ENCODE assay signal across 18 cellular contexts in genomic region chr17:41825175-41825845, GRCh38. TPM values are rescaled to one million over a fixed set of nuclear protein-coding genes. Genes with fewer than 3 reads are reported as not detected.
DNase-seq lines count a peak whose midpoint lies in the region; ATAC-seq, FAIRE-seq and TF ChIP-seq lines count a peak whose summit lies in the region.
"Had no signal": no experiment of that assay in that cellular context is flagged by ENCODE, and none has a peak within 500 bp of the region (broad histone marks: within the 10 kb centered on the region; RNA-seq: fewer than 3 reads in every experiment).

No MANE protein-coding gene starts in this region.

- 84% methylated on average over 15 of the region's 19 CpGs for WGBS in K562 (ENCODE audit: insufficient coverage, low coverage, missing lambda C conversion rate)

- 0 out of 4 replicates have a peak overlapping the region, but pooled peaks of 1 of the 2 experiments have one; percentile 1 for H3K9ac ChIP-seq in K562 (ENCODE audit: insufficient read depth in 1 of 2, low read depth in 2 of 2, low read length in 2 of 2)

- no peak overlapping the region for H3K4me2 ChIP-seq in K562 (ENCODE audit: insufficient read depth, low read length)
- no peak overlapping the region for H3K4me2 ChIP-seq in osteoblast (ENCODE audit: insufficient read depth, low read length)

- H3K4me1 ChIP-seq in K562 (replicated peaks in 1 of 2; ENCODE audit: control insufficient read depth in 2 of 2, insufficient read depth in 2 of 2, low read length in 2 of 2) (peaks cover 0 to 16% of the 10 kb centered on the region in 2 experiments; a peak in 2 of 5 replicates), osteoblast (ENCODE audit: insufficient read depth, low read length) (no peaks in the 10 kb centered on the region)
- H3K4me1 ChIP-seq: HAP-1, SJSA1 had no signal

- no peaks in the 10 kb centered on the region for H3K9me1 ChIP-seq in K562 (ENCODE audit: control insufficient read depth, insufficient read depth, low read length)

- H3K36me3 ChIP-seq in K562 (ENCODE audit: control insufficient read depth, insufficient read depth, low read length) (peaks cover 48% of the 10 kb centered on the region), osteoblast (ENCODE audit: insufficient read depth, low read length) (peaks cover 39% of the 10 kb centered on the region)

- no peak for TF ChIP-seq EP300 in K562 (IDR thresholded peaks at IDR 0.05; ENCODE audit: low read length)

- H3K27ac ChIP-seq in K562 (ENCODE audit: extremely low read depth, low read depth, low read length), result no peak overlapping the region
- no peak overlapping the region for H3K27ac ChIP-seq in osteoblast (ENCODE audit: low read depth, low read length)
- H3K27ac ChIP-seq: C4-2B, SJSA1 had no signal

- H4K20me1 ChIP-seq in K562 (replicated peaks; ENCODE audit: control insufficient read depth, insufficient read depth, low read length) (no peaks in the 10 kb centered on the region), osteoblast (ENCODE audit: insufficient read depth, low read length) (peaks cover 12% of the 10 kb centered on the region)

- intact Hi-C loops in K562 (cut with micrococcal nuclease), result no loop called here

- H3K4me3 ChIP-seq in K562 (no peak overlapping the region), osteoblast (ENCODE audit: insufficient read depth, low read length) (no peak overlapping the region)
- H3K4me3 ChIP-seq: HAP-1, SJSA1 had no signal

- FAIRE-seq in K562 (lab: Jason Lieb, UNC), result no peak
- FAIRE-seq: GM12891 had no signal

- H3K9me3 ChIP-seq in K562 (replicated peaks; ENCODE audit: control insufficient read depth, insufficient read depth, low read depth, low read length), result no peaks in the 10 kb centered on the region
- H3K9me3 ChIP-seq in osteoblast (ENCODE audit: low read depth, low read length), result no peaks in the 10 kb centered on the region
- H3K9me3 ChIP-seq: HAP-1, SJSA1 had no signal

- DNase-seq in K562 (ENCODE audit: extremely low read depth in 1 of 4, low spot score in 3 of 4) (no peak), osteoblast (ENCODE audit: insufficient read length, low spot score, missing footprints) (peak; percentile 48), GM13976 (ENCODE audit: low spot score) (no peak), GDM1 (lab: John Stamatoyannopoulos, UW) (no peak)
- DNase-seq: DMS 273 treated with DMSO at 0.1 percent for 48 hours, GF-D8, IMR-90, Kasumi-1, MM.1S, NCI-H1092 treated with DMSO at 0.1 percent for 48 hours, NCI-H2081 treated with DMSO at 0.1 percent for 48 hours, NCI-H510A treated with DMSO at 0.1 percent for 48 hours, NCI-H82, PC-3 had no signal

- TF ChIP-seq RAD21 in K562 (CRISPR knock-in tag; conservative IDR thresholded peaks at IDR 0.05 in 1 of 2, IDR thresholded peaks at IDR 0.05 in 1 of 2), result no peak

- H3K79me2 ChIP-seq in K562 (ENCODE audit: control insufficient read depth, insufficient read depth, low read length) (no peaks in the 10 kb centered on the region), osteoblast (ENCODE audit: insufficient read depth, low read length) (no peaks in the 10 kb centered on the region)

- H3K27me3 ChIP-seq in K562 (ENCODE audit: control insufficient read depth in 2 of 2, insufficient read depth in 2 of 2, low read length in 2 of 2) (no peaks in the 10 kb centered on the region), osteoblast (ENCODE audit: insufficient read depth, low read length) (no peaks in the 10 kb centered on the region)
- H3K27me3 ChIP-seq: SJSA1 had no signal

- POLR2A ChIA-PET in K562 (lab: Yijun Ruan, JAX), result interaction anchor here (1.1 kb wide), 1 partner anchor 14 kb away, joined by 3 read pairs; the partner anchor contains the start of gene P3H4

- BruUV-seq in K562 (replicated peaks; lab: Mats Ljungman, UMichigan), result no TSS peak

- no peak for ATAC-seq in K562
- ATAC-seq: PC-3 had no signal

- CTCF ChIA-PET in K562 (lab: Yijun Ruan, JAX; ENCODE audit: low intra/inter-chr PET ratio), result no interaction called here

- in situ Hi-C loops in K562 (cut with MboI), result no loop called here
- in situ Hi-C loops in GM13976 (cut with MboI; ENCODE audit: low sequenced_read_pairs, unreplicated experiment), result no loop called here

- no peak overlapping the region for H2AFZ ChIP-seq in K562 (ENCODE audit: low read depth, low read length)
- H2AFZ ChIP-seq in osteoblast (ENCODE audit: low read length), result no peak overlapping the region

- no peak for TF ChIP-seq POLR2A in K562 (conservative IDR thresholded peaks at IDR 0.05)

- no peak for TF ChIP-seq CTCF in K562 (IDR thresholded peaks at IDR 0.05 in 2 of 3, conservative IDR thresholded peaks at IDR 0.05 in 1 of 3; ENCODE audit: insufficient read depth in 2 of 3, low read depth in 1 of 3, low read length in 3 of 3)
- no peak for TF ChIP-seq CTCF in osteoblast (IDR thresholded peaks at IDR 0.05; ENCODE audit: extremely low read depth, low read depth, low read length)
- TF ChIP-seq CTCF in GM13976 (IDR thresholded peaks at IDR 0.05; ENCODE audit: borderline replicate concordance, control extremely low read depth, extremely low read depth, insufficient read depth, missing control alignments), result no peak

RNA-seq across cellular contexts. Expression of gene NT5C3B, which starts 10.7 kb away (rescaled TPM):
- 92.4 and 177 TPM in 2 replicates for total RNA-seq in K562 (2011; cell fraction: chromatin; rRNA removed; ENCODE audit: low replicate concordance)
- total RNA-seq in K562 (2011; cell fraction: nucleolus; rRNA removed), result 104 and 115 TPM in 2 replicates
- total RNA-seq in K562 (2011; cell fraction: nucleoplasm; rRNA removed), result 81.6 and 114 TPM in 2 replicates
- total RNA-seq in K562 (2014; rRNA removed) (91.7 and 116 TPM in 2 replicates), K562 (2014; rRNA removed; fragmentation: Illumina TruSeq; extraction: Trizol) (85.0 and 90.4 TPM in 2 replicates), K562 (2015; rRNA removed; fragmentation: Illumina TruSeq; extraction: Trizol) (72.2 and 74.5 TPM in 2 replicates), K562 (2021) (80.6 and 82.6 TPM in 2 replicates), osteoblast (69.8 and 70.4 TPM in 2 replicates)
- polyA plus RNA-seq in K562 (2011; rRNA removed) (89.5 and 166 TPM in 2 replicates), K562 (2014; fragmentation: Illumina TruSeq; extraction: Trizol) (119 and 127 TPM in 2 replicates), K562 (2014; fragmentation: Nextera tagmentation; extraction: Ambion mirVana) (10 to 100 TPM in 1 of 2 experiments, 1 to 10 TPM in 1; 2.0 to 10.8 TPM), K562 (2014; rRNA removed) (96.7 and 98.3 TPM in 2 replicates)
- polyA plus RNA-seq in K562 (2011; cell fraction: cytosol; rRNA removed), result 96.2 and 122 TPM in 2 replicates
- polyA plus RNA-seq in K562 (2011; cell fraction: nucleus; rRNA removed), result 125 and 160 TPM in 2 replicates
- polyA plus RNA-seq in K562 (2012), result 75.6 and 85.4 TPM in 2 replicates
- polyA minus RNA-seq in K562 (2011; rRNA and poly(A)+ RNA removed), result 76.2 and 124 TPM in 2 replicates
- 30.3 and 44.0 TPM in 2 replicates for polyA minus RNA-seq in K562 (2011; cell fraction: cytosol; rRNA and poly(A)+ RNA removed)
- polyA minus RNA-seq in K562 (2011; cell fraction: nucleus; rRNA and poly(A)+ RNA removed), result 28.5 and 42.4 TPM in 2 replicates

RNA-seq across cellular contexts. Expression of gene KLHL10, which starts 12.3 kb away (rescaled TPM):
- total RNA-seq in K562 (2011; cell fraction: chromatin; rRNA removed; ENCODE audit: low replicate concordance), result 0.67 and 1.6 TPM in 2 replicates
- 0.33 and 0.39 TPM in 2 replicates for total RNA-seq in K562 (2011; cell fraction: nucleolus; rRNA removed)
- 0.76 and 1.2 TPM in 2 replicates for total RNA-seq in K562 (2011; cell fraction: nucleoplasm; rRNA removed)
- total RNA-seq in K562 (2014; rRNA removed), result not detected in 2 replicates
- not detected in 2 replicates for total RNA-seq in K562 (2014; rRNA removed; fragmentation: Illumina TruSeq; extraction: Trizol)
- not detected in 2 replicates for total RNA-seq in K562 (2015; rRNA removed; fragmentation: Illumina TruSeq; extraction: Trizol)
- not detected in 2 replicates for total RNA-seq in K562 (2021)
- 0.30 and 0.56 TPM in 2 replicates for polyA plus RNA-seq in K562 (2011; rRNA removed)
- polyA plus RNA-seq in K562 (2011; cell fraction: cytosol; rRNA removed), result 0.13 and 0.21 TPM in 2 replicates
- 0.72 and 1.1 TPM in 2 replicates for polyA plus RNA-seq in K562 (2011; cell fraction: nucleus; rRNA removed)
- polyA plus RNA-seq in K562 (2012), result 0.09 and 0.11 TPM in 2 replicates
- 0.07 TPM in 1 of 2 replicates, not detected in the other for polyA plus RNA-seq in K562 (2014; fragmentation: Illumina TruSeq; extraction: Trizol)
- under 1 TPM; 0.06 to 0.17 TPM for polyA plus RNA-seq in K562 (2014; fragmentation: Nextera tagmentation; extraction: Ambion mirVana)
- polyA plus RNA-seq in K562 (2014; rRNA removed), result not detected in 2 replicates
- 0.14 and 0.24 TPM in 2 replicates for polyA minus RNA-seq in K562 (2011; rRNA and poly(A)+ RNA removed)
- not detected in 2 replicates for polyA minus RNA-seq in K562 (2011; cell fraction: cytosol; rRNA and poly(A)+ RNA removed)
- polyA minus RNA-seq in K562 (2011; cell fraction: nucleus; rRNA and poly(A)+ RNA removed), result not detected in 2 replicates
- 0.36 and 0.59 TPM in 2 replicates for total RNA-seq in osteoblast
- total RNA-seq: PC-3, SJSA1 had no signal
- polyA plus RNA-seq: IMR-90 had no signal

RNA-seq across cellular contexts. Expression of gene FKBP10, which starts 12.5 kb away (rescaled TPM):
- total RNA-seq in K562 (2011; cell fraction: chromatin; rRNA removed; ENCODE audit: low replicate concordance), result 17.5 and 38.2 TPM in 2 replicates
- 21.8 and 23.9 TPM in 2 replicates for total RNA-seq in K562 (2011; cell fraction: nucleolus; rRNA removed)
- total RNA-seq in K562 (2011; cell fraction: nucleoplasm; rRNA removed), result 14.6 and 17.6 TPM in 2 replicates
- total RNA-seq in K562 (2014; rRNA removed) (1.3 and 1.6 TPM in 2 replicates), K562 (2014; rRNA removed; fragmentation: Illumina TruSeq; extraction: Trizol) (0.57 and 0.76 TPM in 2 replicates), K562 (2015; rRNA removed; fragmentation: Illumina TruSeq; extraction: Trizol) (0.72 and 0.94 TPM in 2 replicates), K562 (2021) (2.6 and 3.0 TPM in 2 replicates), osteoblast (387 and 396 TPM in 2 replicates)
- polyA plus RNA-seq in K562 (2011; rRNA removed) (1.5 and 7.1 TPM in 2 replicates), K562 (2014; fragmentation: Illumina TruSeq; extraction: Trizol) (2.0 and 2.7 TPM in 2 replicates), K562 (2014; fragmentation: Nextera tagmentation; extraction: Ambion mirVana) (under 1 TPM in 1 of 2 experiments, not detected in 1; 0.03 TPM), K562 (2014; rRNA removed) (2.5 and 6.5 TPM in 2 replicates)
- 4.0 and 4.6 TPM in 2 replicates for polyA plus RNA-seq in K562 (2011; cell fraction: cytosol; rRNA removed)
- polyA plus RNA-seq in K562 (2011; cell fraction: nucleus; rRNA removed), result 28.3 and 44.3 TPM in 2 replicates
- polyA plus RNA-seq in K562 (2012), result 2.7 and 3.1 TPM in 2 replicates
- 0.63 and 1.1 TPM in 2 replicates for polyA minus RNA-seq in K562 (2011; rRNA and poly(A)+ RNA removed)
- 1.6 and 4.7 TPM in 2 replicates for polyA minus RNA-seq in K562 (2011; cell fraction: cytosol; rRNA and poly(A)+ RNA removed)
- polyA minus RNA-seq in K562 (2011; cell fraction: nucleus; rRNA and poly(A)+ RNA removed), result 2.6 and 5.1 TPM in 2 replicates

RNA-seq across cellular contexts. Expression of gene P3H4, which starts 13.6 kb away (rescaled TPM):
- total RNA-seq in K562 (2011; cell fraction: chromatin; rRNA removed; ENCODE audit: low replicate concordance), result 2.3 and 6.4 TPM in 2 replicates
- total RNA-seq in K562 (2011; cell fraction: nucleolus; rRNA removed), result 5.1 and 7.0 TPM in 2 replicates
- 4.8 and 6.9 TPM in 2 replicates for total RNA-seq in K562 (2011; cell fraction: nucleoplasm; rRNA removed)
- total RNA-seq in K562 (2014; rRNA removed), result 2.4 and 3.0 TPM in 2 replicates
- total RNA-seq in K562 (2014; rRNA removed; fragmentation: Illumina TruSeq; extraction: Trizol), result 0.26 and 0.69 TPM in 2 replicates
- total RNA-seq in K562 (2015; rRNA removed; fragmentation: Illumina TruSeq; extraction: Trizol), result 1.5 and 1.9 TPM in 2 replicates
- total RNA-seq in K562 (2021), result 1.9 and 2.4 TPM in 2 replicates
- 1.0 and 1.2 TPM in 2 replicates for polyA plus RNA-seq in K562 (2011; rRNA removed)
- polyA plus RNA-seq in K562 (2011; cell fraction: cytosol; rRNA removed), result 1.4 and 2.5 TPM in 2 replicates
- 0.88 and 1.4 TPM in 2 replicates for polyA plus RNA-seq in K562 (2011; cell fraction: nucleus; rRNA removed)
- polyA plus RNA-seq in K562 (2012), result 2.6 and 3.4 TPM in 2 replicates
- 0.95 and 1.00 TPM in 2 replicates for polyA plus RNA-seq in K562 (2014; fragmentation: Illumina TruSeq; extraction: Trizol)
- under 1 TPM; 0.10 to 0.39 TPM for polyA plus RNA-seq in K562 (2014; fragmentation: Nextera tagmentation; extraction: Ambion mirVana)
- 3.3 and 3.7 TPM in 2 replicates for polyA plus RNA-seq in K562 (2014; rRNA removed)
- 0.57 and 1.1 TPM in 2 replicates for polyA minus RNA-seq in K562 (2011; rRNA and poly(A)+ RNA removed)
- 1.8 and 2.3 TPM in 2 replicates for polyA minus RNA-seq in K562 (2011; cell fraction: cytosol; rRNA and poly(A)+ RNA removed)
- 1.6 and 2.0 TPM in 2 replicates for polyA minus RNA-seq in K562 (2011; cell fraction: nucleus; rRNA and poly(A)+ RNA removed)
- 59.7 and 66.6 TPM in 2 replicates for total RNA-seq in osteoblast

RNA-seq across cellular contexts. Expression of gene JUP, which starts 38.8 kb away (rescaled TPM):
- total RNA-seq in K562 (2011; cell fraction: chromatin; rRNA removed; ENCODE audit: low replicate concordance), result 41.8 and 117 TPM in 2 replicates
- 67.9 and 82.9 TPM in 2 replicates for total RNA-seq in K562 (2011; cell fraction: nucleolus; rRNA removed)
- 49.6 and 59.9 TPM in 2 replicates for total RNA-seq in K562 (2011; cell fraction: nucleoplasm; rRNA removed)
- total RNA-seq in K562 (2014; rRNA removed) (99.9 and 129 TPM in 2 replicates), K562 (2014; rRNA removed; fragmentation: Illumina TruSeq; extraction: Trizol) (14.3 and 17.9 TPM in 2 replicates), K562 (2015; rRNA removed; fragmentation: Illumina TruSeq; extraction: Trizol) (31.2 and 38.5 TPM in 2 replicates), K562 (2021) (166 and 177 TPM in 2 replicates), osteoblast (18.0 and 24.2 TPM in 2 replicates)
- polyA plus RNA-seq in K562 (2011; rRNA removed) (9.0 and 26.7 TPM in 2 replicates), K562 (2014; fragmentation: Illumina TruSeq; extraction: Trizol) (84.1 and 134 TPM in 2 replicates), K562 (2014; fragmentation: Nextera tagmentation; extraction: Ambion mirVana) (1 to 10 TPM; 6.4 to 8.2 TPM), K562 (2014; rRNA removed) (53.6 and 70.3 TPM in 2 replicates)
- 23.4 and 65.3 TPM in 2 replicates for polyA plus RNA-seq in K562 (2011; cell fraction: cytosol; rRNA removed)
- 24.8 and 58.9 TPM in 2 replicates for polyA plus RNA-seq in K562 (2011; cell fraction: nucleus; rRNA removed)
- 132 and 195 TPM in 2 replicates for polyA plus RNA-seq in K562 (2012)
- 9.3 and 17.2 TPM in 2 replicates for polyA minus RNA-seq in K562 (2011; rRNA and poly(A)+ RNA removed)
- 88.8 and 101 TPM in 2 replicates for polyA minus RNA-seq in K562 (2011; cell fraction: cytosol; rRNA and poly(A)+ RNA removed)
- 20.8 and 31.1 TPM in 2 replicates for polyA minus RNA-seq in K562 (2011; cell fraction: nucleus; rRNA and poly(A)+ RNA removed)
